9 cellular contexts compared by ENCODE assay signal in genomic region chr3:151379083-151379734, GRCh38. TPM values are rescaled to one million over a fixed set of nuclear protein-coding genes. Genes with fewer than 3 reads are reported as not detected.
A peak's percentile ranks its signal among the peaks of the same experiment; 100 is the strongest.
DNase-seq lines count a peak whose midpoint lies in the region; ATAC-seq, FAIRE-seq and TF ChIP-seq lines count a peak whose summit lies in the region.
"Had no signal": no experiment of that assay in that cellular context is flagged by ENCODE, and none has a peak within 500 bp of the region (broad histone marks: within the 10 kb centered on the region; RNA-seq: fewer than 3 reads in every experiment).

No MANE protein-coding gene starts in this region.

- H3K36me3 ChIP-seq in GM12878 (ENCODE audit: control insufficient read depth in 2 of 2, insufficient read depth in 2 of 2, low read length in 1 of 2) (no peaks in the 10 kb centered on the region), sigmoid colon (no peaks in the 10 kb centered on the region)

- no peaks in the 10 kb centered on the region for H3K27me3 Mint-ChIP-seq in mesothelial cell of epicardium (ENCODE audit: low read depth)

- no peaks in the 10 kb centered on the region for H4K20me1 ChIP-seq in GM12878 (ENCODE audit: control insufficient read depth, insufficient read depth)

- POLR2A ChIA-PET in GM12878 (lab: Charles Lee), result interaction anchor here (0.5 kb wide), 1 partner anchor 123 kb away, joined by 3 read pairs; no protein-coding TSS in a partner anchor

- SMC1A ChIA-PET in GM12878 (lab: Charles Lee; ENCODE audit: uncharacterized antibody, unreplicated experiment), result interaction anchor here (0.6 to 2.1 kb wide), 9 partner anchors 9 to 155 kb away, joined by 3 to 8 read pairs (median 4); no protein-coding TSS in a partner anchor

- H3K27ac ChIP-seq in GM12878 (ENCODE audit: control insufficient read depth, insufficient read depth), result no peak overlapping the region
- H3K27ac ChIP-seq in sigmoid colon, result no peak overlapping the region

- H3K4me1 Mint-ChIP-seq in mesothelial cell of epicardium, result no peaks in the 10 kb centered on the region

- no peak overlapping the region for H3K4me3 ChIP-seq in AG10803 (ENCODE audit: low read length)
- no peak overlapping the region for H3K4me3 ChIP-seq in GM12878
- no peak overlapping the region for H3K4me3 ChIP-seq in sigmoid colon

- H3K9ac ChIP-seq in GM12878 (ENCODE audit: control insufficient read depth, insufficient read depth, low read length), result no peak overlapping the region

- TF ChIP-seq CTCF in AG10803 (conservative IDR thresholded peaks at IDR 0.05; ENCODE audit: low read length) (peak; percentile 58), GM12878 (IDR thresholded peaks at IDR 0.05 in 2 of 3, conservative IDR thresholded peaks at IDR 0.05 in 1 of 3; ENCODE audit: control insufficient read depth in 2 of 3, extremely low read depth in 1 of 3, insufficient read depth in 1 of 3, low read depth in 3 of 3, low read length in 3 of 3) (peak; percentile 61 to 86 (median 69)), mesothelial cell of epicardium (IDR thresholded peaks at IDR 0.05; ENCODE audit: unreplicated experiment) (peak; percentile 42), sigmoid colon (IDR thresholded peaks at IDR 0.05) (peak in 1 of 4 experiments; percentile 21)

- CTCF ChIA-PET in GM12878 (lab: Yijun Ruan, JAX), result interaction anchor here (0.7 to 3.0 kb wide), 18 partner anchors 9 to 1423 kb away, joined by 3 to 39 read pairs (median 6); no protein-coding TSS in a partner anchor

- no peaks in the 10 kb centered on the region for H3K27me3 ChIP-seq in GM12878 (replicated peaks in 1 of 2; ENCODE audit: control insufficient read depth in 2 of 2, insufficient read depth in 2 of 2, low read length in 1 of 2)
- no peaks in the 10 kb centered on the region for H3K27me3 ChIP-seq in sigmoid colon

- no peak overlapping the region for H3K27ac Mint-ChIP-seq in mesothelial cell of epicardium

- intact Hi-C loops in GM12878 (cut with micrococcal nuclease; ENCODE audit: unreplicated experiment), result loop anchor here (2.0 kb wide), 1 partner anchor 48 kb away; no protein-coding TSS in a partner anchor
- intact Hi-C loops in sigmoid colon (cut with DNase I), result no loop called here

- RAD21 ChIA-PET in GM12878 (lab: Charles Lee; ENCODE audit: unreplicated experiment), result interaction anchor here (0.7 to 1.8 kb wide), 5 partner anchors 9 to 459 kb away, joined by 3 to 6 read pairs (median 3); no protein-coding TSS in a partner anchor

- H3K9me3 ChIP-seq in GM12878 (replicated peaks; ENCODE audit: control insufficient read depth, insufficient read depth, low read length), result no peaks in the 10 kb centered on the region
- no peaks in the 10 kb centered on the region for H3K9me3 ChIP-seq in sigmoid colon

- H3K4me3 Mint-ChIP-seq in mesothelial cell of epicardium, result no peak overlapping the region

- 24% methylated on average over 4 of the region's 4 CpGs for WGBS in GM12878 (ENCODE audit: insufficient coverage, insufficient replicate concordance, low lambda C conversion rate, missing lambda C conversion rate)
- WGBS in sigmoid colon, 2 donors, result 77 to 82% methylated on average over 4 of the region's 4 CpGs

- ATAC-seq in GM12878 (peak; percentile 82), GM18498 (IDR thresholded peaks at IDR 0.05; ENCODE audit: unreplicated experiment) (no peak)

- in situ Hi-C loops in GM12878 (cut with MboI), result no loop called here

- TF ChIP-seq POLR2A in GM12891 (IDR thresholded peaks at IDR 0.05; ENCODE audit: low read depth, low read length), result no peak
- no peak for TF ChIP-seq POLR2A in GM12878 (IDR thresholded peaks at IDR 0.05; ENCODE audit: low read depth, low read length)
- TF ChIP-seq POLR2A in sigmoid colon (IDR thresholded peaks at IDR 0.05), result no peak

- H2AFZ ChIP-seq in GM12878 (ENCODE audit: control insufficient read depth, low read depth, low read length), result no peak overlapping the region

- peak; percentile 59 for TF ChIP-seq RAD21 in GM12878 (IDR thresholded peaks at IDR 0.05; ENCODE audit: insufficient read depth, low read depth, low read length)

- H3K4me1 ChIP-seq in GM12878 (ENCODE audit: control insufficient read depth, insufficient read depth, low read length) (peaks cover 17% of the 10 kb centered on the region; the same call in 1 of the 2 replicates), sigmoid colon (peaks cover 0 to 3% (median 0%) of the 10 kb centered on the region in 4 donors)

- no peak for DNase-seq in AG10803 (ENCODE audit: low read depth)
- DNase-seq in GM12891 (ENCODE audit: insufficient read length, low spot score), result no peak
- peak; percentile 17 for DNase-seq in LHCN-M2 (ENCODE audit: low read depth)
- DNase-seq in GM12878 (ENCODE audit: low read depth, low spot score), result no peak
- peak; percentile 29 to 62 for DNase-seq in mesothelial cell of epicardium (ENCODE audit: low spot score in 2 of 2, unreplicated experiment in 2 of 2)
- no peak for DNase-seq in sigmoid colon
- DNase-seq in DMS153 (lab: John Stamatoyannopoulos, UW), result no peak

- FAIRE-seq in GM12891 (lab: Jason Lieb, UNC) (peak; percentile 87), GM12878 (lab: Jason Lieb, UNC) (peak; percentile 49)
- FAIRE-seq: endometrium had no signal

- TF ChIP-seq EP300 in GM12878 (IDR thresholded peaks at IDR 0.05; ENCODE audit: borderline replicate concordance in 1 of 2, control insufficient read depth in 1 of 2, low read depth in 2 of 2, low read length in 2 of 2) (no peak), sigmoid colon (IDR thresholded peaks at IDR 0.05) (no peak)

- H3K36me3 Mint-ChIP-seq in mesothelial cell of epicardium, result peaks cover 3% of the 10 kb centered on the region

- no peak overlapping the region for H3K4me2 ChIP-seq in GM12878 (ENCODE audit: control insufficient read depth, insufficient read depth)

- H3K9me3 Mint-ChIP-seq in mesothelial cell of epicardium, result no peaks in the 10 kb centered on the region

- no peaks in the 10 kb centered on the region for H3K79me2 ChIP-seq in GM12878 (ENCODE audit: control insufficient read depth, insufficient read depth, low read length)

- BruUV-seq in GM12878 (replicated peaks; lab: Mats Ljungman, UMichigan), result no TSS peak

TF ChIP-seq in GM12891, 5 proteins besides CTCF, POLR2A, EP300 and RAD21:
- TF ChIP-seq PAX5 (IDR thresholded peaks at IDR 0.05; ENCODE audit: insufficient read depth, low read length, severe bottlenecking) (no peak), TAF1 (IDR thresholded peaks at IDR 0.05; ENCODE audit: low read depth, low read length) (no peak), POLR2AphosphoS5 (IDR thresholded peaks at IDR 0.05; ENCODE audit: low read depth, low read length) (no peak), SPI1 (IDR thresholded peaks at IDR 0.05; ENCODE audit: low read depth, low read length) (no peak)

TF ChIP-seq in GM12878, 131 proteins besides CTCF, POLR2A, EP300 and RAD21:
- peak; percentile 23; the same call in 1 of the 2 replicates for TF ChIP-seq RUNX3 (IDR thresholded peaks at IDR 0.05; ENCODE audit: low read length)
- no peak for TF ChIP-seq MTA2 (IDR thresholded peaks at IDR 0.05; ENCODE audit: low read depth)
- peak; percentile 43; the same call in 1 of the 2 replicates for TF ChIP-seq SMC3 (IDR thresholded peaks at IDR 0.05; ENCODE audit: borderline replicate concordance, low read length)
- no peak for TF ChIP-seq NRF1 (conservative IDR thresholded peaks at IDR 0.05; ENCODE audit: low read depth, low read length)

RNA-seq across cellular contexts. Expression of gene P2RY12, which starts 5.3 kb away (rescaled TPM):
- polyA plus RNA-seq in GM12891 (2012; ENCODE audit: low read depth, missing spikeins), result 0.10 TPM
- not detected in 2 replicates for total RNA-seq in LHCN-M2 (2014; rRNA removed)
- not detected for polyA plus RNA-seq in LHCN-M2 (2012)
- 3.3 and 3.4 TPM in 2 replicates for total RNA-seq in GM12878 (2013; cell fraction: nucleolus; rRNA removed)
- total RNA-seq in GM12878 (2014; rRNA removed), result 0.73 and 0.93 TPM in 2 replicates
- 0.85 and 0.92 TPM in 2 replicates for total RNA-seq in GM12878 (2014; rRNA removed; fragmentation: Illumina TruSeq; extraction: Trizol)
- 0.38 and 0.48 TPM in 2 replicates for total RNA-seq in GM12878 (2021)
- polyA plus RNA-seq in GM12878 (2011; ENCODE audit: low read depth), result not detected
- 0.14 TPM in 1 of 2 replicates, not detected in the other for polyA plus RNA-seq in GM12878 (2011; rRNA removed)
- not detected in 2 replicates for polyA plus RNA-seq in GM12878 (2011; cell fraction: cytosol; rRNA removed)
- not detected in 2 replicates for polyA plus RNA-seq in GM12878 (2011; cell fraction: nucleus; rRNA removed)
- polyA plus RNA-seq in GM12878 (2012), result 0.08 and 0.14 TPM in 2 replicates
- polyA plus RNA-seq in GM12878 (2014; fragmentation: Illumina TruSeq; extraction: Trizol), result 0.81 and 1.0 TPM in 2 replicates
- under 1 TPM; 0.27 to 0.85 TPM for polyA plus RNA-seq in GM12878 (2014; fragmentation: Nextera tagmentation; extraction: Ambion mirVana)
- 0.34 and 0.59 TPM in 2 replicates for polyA plus RNA-seq in GM12878 (2014; rRNA removed)
- polyA plus RNA-seq in GM12878 (2016; fragmentation: Nextera tagmentation; extraction: Ambion mirVana), result under 1 TPM in 1 of 2 experiments, not detected in 1; 0.35 TPM
- not detected in 2 replicates for polyA minus RNA-seq in GM12878 (2011; rRNA and poly(A)+ RNA removed)
- polyA minus RNA-seq in GM12878 (2011; cell fraction: cytosol; rRNA and poly(A)+ RNA removed), result not detected in 2 replicates
- polyA minus RNA-seq in GM12878 (2011; cell fraction: nucleus; rRNA and poly(A)+ RNA removed), result not detected in 2 replicates
- not detected in 3 replicates for total RNA-seq in mesothelial cell of epicardium
- total RNA-seq in sigmoid colon, result 1 to 10 TPM; 1.7 to 9.3 (median 4.6) TPM
- 1 to 10 TPM in 2 of 3 donors, under 1 TPM in 1; 0.60 to 2.1 (median 1.5) TPM for polyA plus RNA-seq in sigmoid colon

RNA-seq across cellular contexts. Expression of gene P2RY13, which starts 49.9 kb away (rescaled TPM):
- polyA plus RNA-seq in GM12891 (2012; ENCODE audit: low read depth, missing spikeins), result not detected
- total RNA-seq in LHCN-M2 (2014; rRNA removed) (not detected in 2 replicates), GM12878 (2014; rRNA removed) (not detected in 2 replicates), GM12878 (2014; rRNA removed; fragmentation: Illumina TruSeq; extraction: Trizol) (not detected in 2 replicates), GM12878 (2021) (not detected in 2 replicates), mesothelial cell of epicardium (not detected in 3 replicates), sigmoid colon (1 to 10 TPM in 2 of 4 donors, under 1 TPM in 2; 0.28 to 2.3 (median 1.3) TPM)
- not detected for polyA plus RNA-seq in LHCN-M2 (2012)
- total RNA-seq in GM12878 (2013; cell fraction: nucleolus; rRNA removed), result not detected in 2 replicates
- polyA plus RNA-seq in GM12878 (2011; ENCODE audit: low read depth), result not detected
- polyA plus RNA-seq in GM12878 (2011; rRNA removed) (not detected in 2 replicates), GM12878 (2014; fragmentation: Illumina TruSeq; extraction: Trizol) (not detected in 2 replicates), GM12878 (2014; fragmentation: Nextera tagmentation; extraction: Ambion mirVana) (not detected), GM12878 (2014; rRNA removed) (not detected in 2 replicates), GM12878 (2016; fragmentation: Nextera tagmentation; extraction: Ambion mirVana) (not detected), sigmoid colon (1 to 10 TPM in 2 of 3 donors, under 1 TPM in 1; 0.60 to 3.9 (median 3.0) TPM)
- polyA plus RNA-seq in GM12878 (2011; cell fraction: cytosol; rRNA removed), result not detected in 2 replicates
- not detected in 2 replicates for polyA plus RNA-seq in GM12878 (2011; cell fraction: nucleus; rRNA removed)
- not detected in 2 replicates for polyA plus RNA-seq in GM12878 (2012)
- polyA minus RNA-seq in GM12878 (2011; rRNA and poly(A)+ RNA removed), result not detected in 2 replicates
- not detected in 2 replicates for polyA minus RNA-seq in GM12878 (2011; cell fraction: cytosol; rRNA and poly(A)+ RNA removed)
- not detected in 2 replicates for polyA minus RNA-seq in GM12878 (2011; cell fraction: nucleus; rRNA and poly(A)+ RNA removed)

Comparison
In these comparisons a context has a peak if more than half of its experiments do, and no peak if none do; other contexts are left out.
1. DNase-seq: peak in LHCN-M2 (single experiment) and mesothelial cell of epicardium (2 of 2); none in AG10803 (single experiment), GM12891 (single experiment), GM12878 (single experiment), sigmoid colon (single experiment) and DMS153 (single experiment).